17 cellular contexts compared by ENCODE assay signal in the genomic region with DNA sequence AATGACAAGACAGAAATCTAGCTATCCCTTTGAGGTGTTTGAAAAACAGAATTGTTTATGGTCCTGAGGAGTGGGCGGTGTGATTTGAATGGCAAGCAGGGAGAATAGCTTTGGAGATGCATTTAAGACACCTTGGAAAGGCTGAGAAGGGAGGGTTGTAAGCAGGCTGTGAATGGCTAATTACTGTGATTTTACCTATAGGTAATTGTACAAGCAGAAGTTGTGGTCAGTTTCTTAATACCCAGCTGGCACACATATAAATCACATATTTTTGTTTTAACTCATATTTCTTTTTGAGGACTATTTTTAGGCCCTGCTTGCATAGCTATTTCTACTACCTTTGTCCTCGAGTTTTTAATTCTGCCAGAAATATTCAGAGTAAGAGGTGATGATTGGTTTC.
DNase-seq lines count a peak whose midpoint lies in the region; ATAC-seq, FAIRE-seq and TF ChIP-seq lines count a peak whose summit lies in the region.
"Had no signal": no experiment of that assay in that cellular context is flagged by ENCODE, and none has a peak within 500 bp of the region (broad histone marks: within the 10 kb centered on the region; RNA-seq: fewer than 3 reads in every experiment).

No MANE protein-coding gene starts in this region.

- no peak overlapping the region for H3K4me2 ChIP-seq in GM23338
- no peak overlapping the region for H3K4me2 ChIP-seq in GM12878 (ENCODE audit: control insufficient read depth, insufficient read depth)

- intact Hi-C loops in CD8-positive, alpha-beta T cell (cut with DNase I, micrococcal nuclease): loop anchor here in 1 of 2 experiments (1.0 to 5.0 kb wide), 2 partner anchors 8 to 36 kb away; no protein-coding TSS in a partner anchor
- intact Hi-C loops in GM12878 (cut with micrococcal nuclease; ENCODE audit: unreplicated experiment): no loop called here

- TF ChIP-seq CTCF in CD8-positive, alpha-beta T cell (IDR thresholded peaks at IDR 0.05): no peak
- no peak for TF ChIP-seq CTCF in GM23338 (conservative IDR thresholded peaks at IDR 0.05; ENCODE audit: low read depth in 2 of 2)
- TF ChIP-seq CTCF in GM12878 (IDR thresholded peaks at IDR 0.05 in 2 of 3, conservative IDR thresholded peaks at IDR 0.05 in 1 of 3; ENCODE audit: control insufficient read depth in 2 of 3, extremely low read depth in 1 of 3, insufficient read depth in 1 of 3, low read depth in 3 of 3, low read length in 3 of 3): no peak

- peaks cover 77% of the 10 kb centered on the region for H3K36me3 Mint-ChIP-seq in CD8-positive, alpha-beta T cell
- H3K36me3 Mint-ChIP-seq in GM23338 (ENCODE audit: low read depth) (peaks cover 25% of the 10 kb centered on the region), naive B cell (peaks cover 26 to 29% of the 10 kb centered on the region in 2 donors)

- H3K79me2 ChIP-seq in GM23338 (replicated peaks; ENCODE audit: insufficient read depth) (no peaks in the 10 kb centered on the region), GM12878 (ENCODE audit: control insufficient read depth, insufficient read depth, low read length) (no peaks in the 10 kb centered on the region)

- in situ Hi-C loops in GM12878 (cut with MboI): no loop called here

- BruUV-seq in GM12878 (replicated peaks; lab: Mats Ljungman, UMichigan): no TSS peak

- CTCF ChIA-PET in CD8-positive, alpha-beta T cell (lab: Charles Lee): no interaction called here
- CTCF ChIA-PET in GM12878 (lab: Yijun Ruan, JAX): interaction anchor here (1.1 kb wide), 1 partner anchor 97 kb away, joined by 3 read pairs; no protein-coding TSS in a partner anchor

- WGBS in GM12878 (ENCODE audit: insufficient coverage, insufficient replicate concordance, low lambda C conversion rate, missing lambda C conversion rate): 50% methylated on average over 2 of the region's 2 CpGs

- H3K4me3 Mint-ChIP-seq in CD8-positive, alpha-beta T cell: no peak overlapping the region
- H3K4me3 Mint-ChIP-seq in GM23338 (no peak overlapping the region), naive B cell (no peak overlapping the region)
- H3K4me3 Mint-ChIP-seq: B cell; CD4-positive, alpha-beta T cell; IgD-negative memory B cell had no signal

- H3K27me3 ChIP-seq in CD8-positive, alpha-beta T cell (ENCODE audit: insufficient read depth, low read length): no peaks in the 10 kb centered on the region
- H3K27me3 ChIP-seq in GM23338 (ENCODE audit: insufficient read depth) (no peaks in the 10 kb centered on the region), GM12878 (replicated peaks in 1 of 2; ENCODE audit: control insufficient read depth in 2 of 2, insufficient read depth in 2 of 2, low read length in 1 of 2) (no peaks in the 10 kb centered on the region)

- H3K27ac ChIP-seq in CD8-positive, alpha-beta T cell (ENCODE audit: low read depth, low read length): no peak overlapping the region
- H3K27ac ChIP-seq in GM23338 (ENCODE audit: low read depth): no peak overlapping the region
- H3K27ac ChIP-seq in GM12878 (ENCODE audit: control insufficient read depth, insufficient read depth): no peak overlapping the region

- TF ChIP-seq EP300 in GM12878 (IDR thresholded peaks at IDR 0.05; ENCODE audit: borderline replicate concordance in 1 of 2, control insufficient read depth in 1 of 2, low read depth in 2 of 2, low read length in 2 of 2): no peak

- FAIRE-seq in GM12878 (lab: Jason Lieb, UNC): no peak
- FAIRE-seq: A204.1, GM19239 had no signal

- H3K36me3 ChIP-seq in CD8-positive, alpha-beta T cell (ENCODE audit: insufficient read depth, low read length): peaks cover 9% of the 10 kb centered on the region
- H3K36me3 ChIP-seq in GM23338 (ENCODE audit: insufficient read depth): no peaks in the 10 kb centered on the region; the same call in none of the 2 replicates
- H3K36me3 ChIP-seq in GM12878 (ENCODE audit: control insufficient read depth in 2 of 2, insufficient read depth in 2 of 2, low read length in 1 of 2): peaks cover 6 to 14% of the 10 kb centered on the region in 2 experiments

- ATAC-seq in CD8-positive, alpha-beta T cell: no peak
- ATAC-seq in GM23338: no peak
- ATAC-seq in GM12878: peak; percentile 22
- no peak for ATAC-seq in naive B cell (ENCODE audit: low read depth in 2 of 2)
- no peak for ATAC-seq in GM21825 (IDR thresholded peaks at IDR 0.05; ENCODE audit: unreplicated experiment)
- ATAC-seq in HG03521 (IDR thresholded peaks at IDR 0.05; ENCODE audit: unreplicated experiment): no peak

- no peaks in the 10 kb centered on the region for H4K20me1 ChIP-seq in GM23338 (replicated peaks; ENCODE audit: insufficient read depth)
- H4K20me1 ChIP-seq in GM12878 (ENCODE audit: control insufficient read depth, insufficient read depth): no peaks in the 10 kb centered on the region

- no peak for TF ChIP-seq POLR2A in GM12878 (IDR thresholded peaks at IDR 0.05; ENCODE audit: low read depth, low read length)

- TF ChIP-seq RAD21 in GM12878 (IDR thresholded peaks at IDR 0.05; ENCODE audit: insufficient read depth, low read depth, low read length): no peak

- H3F3A ChIP-seq in GM23338 (replicated peaks; ENCODE audit: low read depth): no peaks in the 10 kb centered on the region

- RAD21 ChIA-PET in GM12878 (lab: Charles Lee; ENCODE audit: unreplicated experiment): no interaction called here

- H2AFZ ChIP-seq in GM23338 (no peak overlapping the region), GM12878 (ENCODE audit: control insufficient read depth, low read depth, low read length) (no peak overlapping the region)

- H3K9me3 Mint-ChIP-seq in CD8-positive, alpha-beta T cell: peaks cover 4% of the 10 kb centered on the region
- H3K9me3 Mint-ChIP-seq in GM23338 (no peaks in the 10 kb centered on the region; the same call in 2 of the 3 replicates), naive B cell (peaks cover 2 to 14% (median 4%) of the 10 kb centered on the region in 7 donors)
- H3K9me3 Mint-ChIP-seq: IgD-negative memory B cell had no signal

- no peaks in the 10 kb centered on the region for H3K9me3 ChIP-seq in CD8-positive, alpha-beta T cell (ENCODE audit: low read length)
- H3K9me3 ChIP-seq in GM12878 (replicated peaks; ENCODE audit: control insufficient read depth, insufficient read depth, low read length): peaks cover 9% of the 10 kb centered on the region; the same call in 2 of the 3 replicates

- SMC1A ChIA-PET in GM12878 (lab: Charles Lee; ENCODE audit: uncharacterized antibody, unreplicated experiment): interaction anchor here (0.6 to 1.1 kb wide), 3 partner anchors 41 to 228 kb away, joined by 3 read pairs; no protein-coding TSS in a partner anchor

- POLR2A ChIA-PET in CD8-positive, alpha-beta T cell (lab: Charles Lee): interaction anchor here (1.2 kb wide), 1 partner anchor 11 kb away, joined by 5 read pairs; no protein-coding TSS in a partner anchor
- POLR2A ChIA-PET in GM12878 (lab: Charles Lee): interaction anchor here (0.8 kb wide), 1 partner anchor 22 kb away, joined by 6 read pairs; no protein-coding TSS in a partner anchor

- no peaks in the 10 kb centered on the region for H3K27me3 Mint-ChIP-seq in CD8-positive, alpha-beta T cell (ENCODE audit: low read depth)
- H3K27me3 Mint-ChIP-seq in GM23338 (ENCODE audit: insufficient read depth, low read depth, poor library complexity) (no peaks in the 10 kb centered on the region), naive B cell (no peaks in the 10 kb centered on the region)
- H3K27me3 Mint-ChIP-seq: B cell; CD4-positive, alpha-beta T cell; IgD-negative memory B cell had no signal

- H3K4me1 Mint-ChIP-seq in CD8-positive, alpha-beta T cell (ENCODE audit: low read depth): peaks cover 10% of the 10 kb centered on the region
- H3K4me1 Mint-ChIP-seq in GM23338 (peaks cover 2% of the 10 kb centered on the region; the same call in 2 of the 3 replicates), naive B cell (peaks cover 0 to 5% (median under 1%) of the 10 kb centered on the region in 3 donors)
- H3K4me1 Mint-ChIP-seq: B cell had no signal

- no peak overlapping the region for H3K9ac ChIP-seq in GM12878 (ENCODE audit: control insufficient read depth, insufficient read depth, low read length)

- H3K4me3 ChIP-seq in CD8-positive, alpha-beta T cell (ENCODE audit: low read depth, low read length): no peak overlapping the region
- no peak overlapping the region for H3K4me3 ChIP-seq in GM23338
- no peak overlapping the region for H3K4me3 ChIP-seq in GM12878

- no peak for DNase-seq in CD8-positive, alpha-beta T cell
- DNase-seq in GM23338 (ENCODE audit: low spot score) (no peak), GM12878 (ENCODE audit: low read depth, low spot score) (no peak), naive B cell (no peak), NCI-H446 (lab: John Stamatoyannopoulos, UW) (no peak)
- DNase-seq: C1 segment of cervical spinal cord; CD4-positive, alpha-beta T cell; COR-L47; DND-41; GDM1; H7 had no signal

- peak overlapping the region; percentile 2 for H3K27ac Mint-ChIP-seq in CD8-positive, alpha-beta T cell
- H3K27ac Mint-ChIP-seq in GM23338: peak overlapping the region; percentile 19; the same call in 1 of the 2 replicates
- H3K27ac Mint-ChIP-seq in naive B cell: peak overlapping the region in 4 of 6 donors; percentile 9 to 44 (median 38)
- H3K27ac Mint-ChIP-seq: CD4-positive, alpha-beta T cell had no signal

- no peaks in the 10 kb centered on the region for H3K9me2 ChIP-seq in GM23338 (ENCODE audit: insufficient read depth)

- H3K4me1 ChIP-seq in CD8-positive, alpha-beta T cell (ENCODE audit: insufficient read depth, low read length): peaks cover 4% of the 10 kb centered on the region
- no peaks in the 10 kb centered on the region for H3K4me1 ChIP-seq in GM23338 (ENCODE audit: insufficient read depth)
- H3K4me1 ChIP-seq in GM12878 (ENCODE audit: control insufficient read depth, insufficient read depth, low read length): peaks cover under 1% of the 10 kb centered on the region; the same call in 1 of the 2 replicates

TF ChIP-seq in GM23338, 12 proteins besides CTCF, POLR2A, EP300 and RAD21 (continues in another document):
- TF ChIP-seq, protein P1, sequence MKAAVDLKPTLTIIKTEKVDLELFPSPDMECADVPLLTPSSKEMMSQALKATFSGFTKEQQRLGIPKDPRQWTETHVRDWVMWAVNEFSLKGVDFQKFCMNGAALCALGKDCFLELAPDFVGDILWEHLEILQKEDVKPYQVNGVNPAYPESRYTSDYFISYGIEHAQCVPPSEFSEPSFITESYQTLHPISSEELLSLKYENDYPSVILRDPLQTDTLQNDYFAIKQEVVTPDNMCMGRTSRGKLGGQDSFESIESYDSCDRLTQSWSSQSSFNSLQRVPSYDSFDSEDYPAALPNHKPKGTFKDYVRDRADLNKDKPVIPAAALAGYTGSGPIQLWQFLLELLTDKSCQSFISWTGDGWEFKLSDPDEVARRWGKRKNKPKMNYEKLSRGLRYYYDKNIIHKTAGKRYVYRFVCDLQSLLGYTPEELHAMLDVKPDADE (IDR thresholded peaks at IDR 0.05): no peak

TF ChIP-seq in GM12878, 131 proteins besides CTCF, POLR2A, EP300 and RAD21 (continues in another document):
- TF ChIP-seq EED (IDR thresholded peaks at IDR 0.05; ENCODE audit: low read depth): no peak
- no peak for TF ChIP-seq ZNF384 (IDR thresholded peaks at IDR 0.05; ENCODE audit: borderline replicate concordance, low read depth, low read length)
- no peak for TF ChIP-seq KLF5 (IDR thresholded peaks at IDR 0.05; ENCODE audit: partially characterized antibody)
- no peak for TF ChIP-seq STAT3 (IDR thresholded peaks at IDR 0.05; ENCODE audit: low read depth, low read length)
- no peak for TF ChIP-seq NR2C2 (IDR thresholded peaks at IDR 0.05; ENCODE audit: borderline replicate concordance, control insufficient read depth, insufficient read length, low read depth)
- no peak for TF ChIP-seq SIN3A (IDR thresholded peaks at IDR 0.05; ENCODE audit: low read depth, low read length)
